30 cellular contexts compared by ENCODE assay signal in genomic region chrX:63417649-63418048, GRCh38.
"Had no signal": no experiment of that assay in that cellular context is flagged by ENCODE, and none has a peak within 500 bp of the region (broad histone marks: within the 10 kb centered on the region; RNA-seq: fewer than 3 reads in every experiment).

No MANE protein-coding gene starts in this region.

- FAIRE-seq: bronchial epithelial cell, TTC549 had no signal

- DNase-seq: activated B cell treated with CpG ODN at 0.5 μM for 24 hours; activated CD4-positive, alpha-beta memory T cell treated with anti-CD3 and anti-CD28 coated beads for 36 hours; activated CD4-positive, alpha-beta T cell treated with anti-CD3 and anti-CD28 coated beads for 4 hours; activated CD4-positive, alpha-beta T cell treated with anti-CD3 and anti-CD28 coated beads, Interleukin-2, amount 10 ng/mL, durations not matched to agents 24 days and 14 days; activated CD4-positive, alpha-beta T cell treated with anti-CD3 and anti-CD28 coated beads, Interleukin-2, amount 50 U/mL, for 1 hour; activated CD4-positive, alpha-beta T cell treated with anti-CD3 and anti-CD28 coated beads, Interleukin-2, amount 50 U/mL, for 4 hours; activated CD4-positive, CD25-positive, alpha-beta regulatory T cell treated with anti-CD3 and anti-CD28 coated beads, Interleukin-2, amount 50 U/mL, for 72 hours; activated CD8-positive, alpha-beta memory T cell treated with anti-CD3 and anti-CD28 coated beads, Interleukin-2, amount 50 U/mL, for 4 hours; activated CD8-positive, alpha-beta T cell treated with anti-CD3 and anti-CD28 coated beads for 36 hours; activated effector memory CD4-positive, alpha-beta T cell treated with anti-CD3 and anti-CD28 coated beads, Interleukin-2, amount 50 U/mL, for 16 hours; activated gamma-delta T cell treated with Interleukin-2 at 50 U/mL for 16 hours; activated naive CD4-positive, alpha-beta T cell; activated naive CD4-positive, alpha-beta T cell treated with anti-CD3 and anti-CD28 coated beads for 36 hours; activated naive CD8-positive, alpha-beta T cell treated with anti-CD3 and anti-CD28 coated beads, Interleukin-2, amount 10 ng/mL, durations not matched to agents 7 days and 5 days; activated naive CD8-positive, alpha-beta T cell treated with anti-CD3 and anti-CD28 coated beads, Interleukin-2, amount 50 U/mL, for 24 hours; activated T-cell treated with anti-CD3 and anti-CD28 coated beads for 4 hours; activated T-cell treated with anti-CD3 and anti-CD28 coated beads, Interleukin-2, amount 50 U/mL, for 1 hour; activated T-cell treated with anti-CD3 and anti-CD28 coated beads, Interleukin-2, amount 50 U/mL, for 4 hours; activated T-cell treated with anti-CD3 and anti-CD28 coated beads, Interleukin-2, amount 50 U/mL, for 72 hours; amygdala; anterior cingulate cortex; caudate nucleus; cerebellar nuclear complex; T-helper 2 cell; T-helper 9 cell had no signal

- H3K27me3 ChIP-seq: ascending aorta, cardiac muscle cell had no signal

- H3K4me3 ChIP-seq: ascending aorta, cardiac muscle cell had no signal

- H3K4me1 ChIP-seq: ascending aorta had no signal

- H3K27ac ChIP-seq: ascending aorta, cardiac muscle cell, VCaP had no signal

- H3K36me3 ChIP-seq: ascending aorta, cardiac muscle cell had no signal
